In the genomic region with DNA sequence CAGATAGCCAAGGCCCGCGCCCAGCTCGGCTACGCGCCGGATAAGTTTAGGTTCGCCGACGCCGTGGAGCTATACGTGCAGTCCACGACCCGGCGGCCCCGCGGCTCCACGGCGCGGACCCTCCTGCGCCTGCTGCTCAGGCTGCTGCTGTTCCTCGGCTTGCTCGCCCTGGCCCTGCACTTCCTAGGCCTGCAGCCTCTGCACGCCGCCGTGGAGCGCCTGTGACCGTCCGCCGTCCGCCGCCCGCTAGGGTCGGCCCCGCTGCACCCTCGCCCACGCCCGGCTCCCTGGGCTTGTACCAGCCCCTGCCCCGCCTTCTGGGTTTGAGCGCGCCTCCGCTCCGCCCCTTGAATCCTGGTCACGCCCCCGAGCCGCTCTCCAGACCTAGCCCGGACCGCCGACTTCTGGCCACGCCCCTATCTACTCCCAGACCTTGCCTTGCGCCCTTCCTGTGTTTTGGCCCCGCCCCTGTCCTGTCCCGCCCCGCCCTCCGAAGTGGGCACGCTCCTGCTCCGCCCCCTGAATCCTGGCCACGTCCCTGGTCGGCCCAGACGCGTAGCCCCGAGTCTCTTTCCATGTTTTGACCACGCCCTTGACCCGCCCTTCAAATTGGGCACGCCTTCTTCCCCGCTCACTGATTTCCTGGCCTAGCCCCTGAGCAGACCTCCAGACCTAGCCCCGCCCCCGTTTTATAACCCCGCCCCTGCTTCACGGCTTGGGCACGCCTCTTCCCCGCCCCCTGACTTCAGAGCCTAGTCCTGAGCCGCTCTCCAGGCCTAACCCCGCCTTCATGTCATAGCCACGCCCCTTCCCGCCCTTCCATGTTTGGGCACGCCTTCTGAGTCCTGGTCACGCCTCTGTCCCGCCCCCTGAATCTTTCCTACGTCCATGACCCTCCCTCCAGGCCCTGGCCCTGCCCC, we compare ENCODE assay signal across 8 cellular contexts. TPM values are rescaled to one million over a fixed set of nuclear protein-coding genes. Genes with fewer than 3 reads are reported as not detected.
DNase-seq lines count a peak whose midpoint lies in the region; ATAC-seq and TF ChIP-seq lines count a peak whose summit lies in the region.

No MANE protein-coding gene starts in this region.

- H3K27ac ChIP-seq in IMR-90 (ENCODE audit: insufficient read depth, low read length) (peak overlapping the region; percentile 82), OCI-LY7 (ENCODE audit: low read depth, low read length, poor library complexity, severe bottlenecking) (peak overlapping the region; percentile 83)

- H2AK9ac ChIP-seq in IMR-90 (replicated peaks; ENCODE audit: low read depth, low read length, poor library complexity): peak overlapping the region; percentile 62

- peaks cover 4% of the 10 kb centered on the region; the same call in 1 of the 2 replicates for H3K4me1 ChIP-seq in IMR-90 (ENCODE audit: control insufficient read depth, insufficient read depth, low read length)
- H3K4me1 ChIP-seq in OCI-LY7 (ENCODE audit: insufficient read depth, low read length, poor library complexity, severe bottlenecking): peaks cover 38% of the 10 kb centered on the region

- peak overlapping the region; percentile 66 for H2BK5ac ChIP-seq in IMR-90 (ENCODE audit: low read depth, low read length, poor library complexity, severe bottlenecking)

- peak overlapping the region; percentile 70 for H3K4me2 ChIP-seq in IMR-90 (ENCODE audit: low read depth, low read length)
- peak overlapping the region; percentile 93 for H3K4me2 ChIP-seq in OCI-LY7 (ENCODE audit: low read length)

- no peak overlapping the region for H3K56ac ChIP-seq in IMR-90 (ENCODE audit: extremely low read depth, insufficient read depth, low read length)

- no peaks in the 10 kb centered on the region for H3K27me3 ChIP-seq in IMR-90 (ENCODE audit: control insufficient read depth, insufficient read depth, low read length)

- no peak overlapping the region for H3K18ac ChIP-seq in IMR-90 (ENCODE audit: low read depth, low read length)

- H3K23ac ChIP-seq in IMR-90 (ENCODE audit: low read depth, low read length): no peak overlapping the region

- H3K4ac ChIP-seq in IMR-90 (ENCODE audit: low read depth, low read length): 0 out of 2 replicates have a peak overlapping the region, but pooled peaks have one; percentile 19

- no peak overlapping the region for H2BK15ac ChIP-seq in IMR-90 (ENCODE audit: low read depth, low read length)

- no peak for TF ChIP-seq CTCF in IMR-90 (conservative IDR thresholded peaks at IDR 0.05; ENCODE audit: low read depth, low read length)
- TF ChIP-seq CTCF in OCI-LY7 (conservative IDR thresholded peaks at IDR 0.05; ENCODE audit: low read length): no peak
- TF ChIP-seq CTCF in epithelial cell of esophagus (IDR thresholded peaks at IDR 0.05; ENCODE audit: insufficient read depth, low read depth, low read length, missing control alignments): no peak

- TF ChIP-seq RAD21 in IMR-90 (IDR thresholded peaks at IDR 0.05; ENCODE audit: low read length): no peak

- no peak overlapping the region for H2BK20ac ChIP-seq in IMR-90 (ENCODE audit: low read depth, low read length)

- intact Hi-C loops in IMR-90 (cut with micrococcal nuclease): no loop called here
- intact Hi-C loops in OCI-LY7 (cut with micrococcal nuclease; ENCODE audit: unreplicated experiment): loop anchor here (1.0 to 5.0 kb wide), 2 partner anchors 106 to 182 kb away; a partner anchor contains a TSS

- TF ChIP-seq POLR2A in IMR-90 (IDR thresholded peaks at IDR 0.05; ENCODE audit: low read depth, low read length): no peak

- H3K14ac ChIP-seq in IMR-90 (replicated peaks; ENCODE audit: low read depth, low read length): no peak overlapping the region

- peak overlapping the region; percentile 67 for H3K9ac ChIP-seq in IMR-90 (ENCODE audit: low read depth, low read length)

- H2BK120ac ChIP-seq in IMR-90 (ENCODE audit: low read depth, low read length): no peak overlapping the region

- no peak overlapping the region for H2AK5ac ChIP-seq in IMR-90 (ENCODE audit: low read depth, low read length)

- H3K36me3 ChIP-seq in IMR-90 (ENCODE audit: control insufficient read depth, insufficient read depth, low read length) (no peaks in the 10 kb centered on the region), OCI-LY7 (ENCODE audit: insufficient read depth, low read length) (no peaks in the 10 kb centered on the region)

- peak; percentile 61 for ATAC-seq in GM21529 (IDR thresholded peaks at IDR 0.05; ENCODE audit: unreplicated experiment)
- peak; percentile 77 for ATAC-seq in IMR-90 (ENCODE audit: low read depth)

- POLR2A ChIA-PET in IMR-90 (lab: Charles Lee; ENCODE audit: unreplicated experiment) (interaction anchor here (0.5 kb wide), 1 partner anchor 385 kb away, joined by 4 read pairs; no protein-coding TSS in a partner anchor), OCI-LY7 (lab: Charles Lee) (interaction anchor here (0.8 to 1.6 kb wide), 2 partner anchors 16 to 19 kb away, joined by 3 to 5 read pairs; a partner anchor contains a TSS)

- H3K79me1 ChIP-seq in IMR-90 (ENCODE audit: low read depth in 1 of 2, low read length in 2 of 2): peaks cover 0 to 3% of the 10 kb centered on the region in 2 experiments; a peak in 1 of 4 replicates

- H3K9me1 ChIP-seq in IMR-90 (ENCODE audit: insufficient read depth, low read length): peaks cover 7% of the 10 kb centered on the region; the same call in 1 of the 2 replicates

- DNase-seq in DMS153 (lab: John Stamatoyannopoulos, UW) (peak; percentile 98), IMR-90 (peak; percentile 100), OCI-LY7 (ENCODE audit: low spot score) (peak; percentile 98), activated T-cell treated with anti-CD3 and anti-CD28 coated beads for 4 hours (peak; percentile 100), epithelial cell of esophagus (ENCODE audit: low read depth) (peak; percentile 100), mucosa of gallbladder (ENCODE audit: low spot score) (peak; percentile 100)
- DNase-seq in stimulated activated CD8-positive, alpha-beta memory T cell treated with anti-CD3 and anti-CD28 coated beads, Interleukin-4, amount 100 ng/mL, for 24 hours (ENCODE audit: low read depth): peak; percentile 98

- H4K20me1 ChIP-seq in IMR-90 (ENCODE audit: insufficient read depth, low read length): no peaks in the 10 kb centered on the region
- H4K20me1 ChIP-seq in OCI-LY7 (ENCODE audit: insufficient read depth, low read length): no peaks in the 10 kb centered on the region

- no peaks in the 10 kb centered on the region for H3K9me2 ChIP-seq in OCI-LY7 (ENCODE audit: insufficient read depth, low read length)

- BruUV-seq in IMR-90 (replicated peaks; lab: Mats Ljungman, UMichigan) (no TSS peak), OCI-LY7 (replicated peaks; lab: Mats Ljungman, UMichigan) (no TSS peak)

- no peak overlapping the region for H4K91ac ChIP-seq in IMR-90 (ENCODE audit: insufficient read depth, low read depth, low read length)

- H3K4me3 ChIP-seq in IMR-90 (ENCODE audit: insufficient read depth, low read depth, low read length): peak overlapping the region; percentile 89
- H3K4me3 ChIP-seq in OCI-LY7 (ENCODE audit: low read depth, low read length, poor library complexity, severe bottlenecking): peak overlapping the region; percentile 78
- peak overlapping the region; percentile 72 for H3K4me3 ChIP-seq in epithelial cell of esophagus (ENCODE audit: low read length)

- H3K79me2 ChIP-seq in OCI-LY7 (ENCODE audit: insufficient read depth, low read depth, low read length): no peaks in the 10 kb centered on the region

- 0 out of 2 replicates have a peak overlapping the region, but pooled peaks have one; percentile 8 for H4K5ac ChIP-seq in IMR-90 (ENCODE audit: low read depth, low read length)

- H3K9me3 ChIP-seq in IMR-90 (ENCODE audit: control insufficient read depth, insufficient read depth, low read length): no peaks in the 10 kb centered on the region
- H3K9me3 ChIP-seq in OCI-LY7 (ENCODE audit: low read length): no peaks in the 10 kb centered on the region

- H2AFZ ChIP-seq in IMR-90 (replicated peaks; ENCODE audit: low read length, poor library complexity): peak overlapping the region; percentile 98
- H2AFZ ChIP-seq in OCI-LY7 (ENCODE audit: low read length): peak overlapping the region; percentile 72; the same call in 1 of the 2 replicates

- dilution Hi-C loops in IMR-90 (cut with HindIII; ENCODE audit: low sequenced_read_pairs, unreplicated experiment): no loop called here

- WGBS in IMR-90 (ENCODE audit: extremely low coverage in 2 of 2, insufficient read length in 1 of 2), 2 experiments: 2% methylated on average over 51 of the region's 79 CpGs; no CpG with 5 or more reads in 1 of the 2 experiments

- CTCF ChIA-PET in IMR-90 (lab: Yijun Ruan, JAX) (interaction anchor here (0.6 to 3.9 kb wide), 3 partner anchors 16 to 112 kb away, joined by 3 to 23 read pairs (median 5); a partner anchor contains a TSS), OCI-LY7 (lab: Charles Lee; ENCODE audit: unreplicated experiment) (no interaction called here)

- peak overlapping the region in 1 of 2 experiments; percentile 4; a peak in 1 of 4 replicates for H4K8ac ChIP-seq in IMR-90 (ENCODE audit: low read depth in 2 of 2, low read length in 2 of 2)

- in situ Hi-C loops in IMR-90 (cut with MboI; ENCODE audit: low sequenced_read_pairs): no loop called here

TF ChIP-seq in IMR-90, 13 proteins besides CTCF, POLR2A, EP300 and RAD21 (continues in another document):
- peak; percentile 72 for TF ChIP-seq MAZ (IDR thresholded peaks at IDR 0.05; ENCODE audit: borderline replicate concordance, low read depth, low read length)
- no peak for TF ChIP-seq FOS (IDR thresholded peaks at IDR 0.05; ENCODE audit: low read depth, low read length)
- TF ChIP-seq MXI1 (IDR thresholded peaks at IDR 0.05; ENCODE audit: borderline replicate concordance, low read depth, low read length): peak; percentile 15; the same call in 1 of the 2 replicates

RNA-seq across cellular contexts. Expression of a gene that starts 15.6 kb away (rescaled TPM):
- total RNA-seq in IMR-90 (2012; rRNA removed) (9.7 and 10.3 TPM in 2 replicates), OCI-LY7 (2022) (40.0 and 42.3 TPM in 2 replicates), mucosa of gallbladder (30.2 TPM)
- polyA plus RNA-seq in IMR-90 (2012; rRNA removed): 16.5 and 19.1 TPM in 2 replicates
- polyA plus RNA-seq in IMR-90 (2012; cell fraction: cytosol; rRNA removed): 6.2 and 9.4 TPM in 2 replicates
- polyA plus RNA-seq in IMR-90 (2012; cell fraction: nucleus; rRNA removed; ENCODE audit: low replicate concordance): 27.4 and 28.6 TPM in 2 replicates
- total RNA-seq in OCI-LY7 (2014; rRNA removed; shearing (Covaris generic)): 17.6 and 23.8 TPM in 2 replicates

RNA-seq across cellular contexts. Expression of a gene that starts 28.1 kb away (rescaled TPM):
- total RNA-seq in IMR-90 (2012; rRNA removed) (not detected in 2 replicates), OCI-LY7 (2022) (0.28 and 0.29 TPM in 2 replicates), mucosa of gallbladder (0.26 TPM)
- polyA plus RNA-seq in IMR-90 (2012; rRNA removed): not detected in 2 replicates
- not detected in 2 replicates for polyA plus RNA-seq in IMR-90 (2012; cell fraction: cytosol; rRNA removed)
- polyA plus RNA-seq in IMR-90 (2012; cell fraction: nucleus; rRNA removed; ENCODE audit: low replicate concordance): not detected in 2 replicates
- total RNA-seq in OCI-LY7 (2014; rRNA removed; shearing (Covaris generic)): not detected in 2 replicates

Comparison
In these comparisons a context has a peak if more than half of its experiments do, and no peak if none do; other contexts are left out.
1. Peak in every context shown above with its lines: DNase-seq, ATAC-seq, H3K4me3 ChIP-seq and H3K27ac ChIP-seq.